ENCODE assay signal across 17 cellular contexts in the genomic region with DNA sequence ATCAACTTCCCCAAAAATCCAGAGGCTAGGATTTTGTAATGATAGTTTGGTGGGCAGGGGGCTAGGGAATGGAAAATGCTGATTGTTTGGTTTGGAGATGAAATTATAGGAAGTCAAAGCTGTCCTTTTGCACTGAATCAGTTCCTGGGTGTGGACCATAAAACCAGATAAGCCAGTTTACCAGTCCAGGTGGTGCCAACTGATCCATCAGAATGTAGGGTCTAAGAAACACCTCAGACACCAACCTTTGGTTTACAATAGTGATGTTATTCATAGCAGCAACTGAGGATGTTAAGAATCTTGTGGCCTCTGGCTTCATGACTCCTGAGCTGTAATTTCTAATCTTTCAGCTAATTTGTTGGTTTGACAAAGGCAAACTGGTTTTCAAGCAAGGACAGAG.
A peak's percentile ranks its signal among the peaks of the same experiment; 100 is the strongest.
DNase-seq lines count a peak whose midpoint lies in the region; ATAC-seq, FAIRE-seq and TF ChIP-seq lines count a peak whose summit lies in the region.
"Had no signal": no experiment of that assay in that cellular context is flagged by ENCODE, and none has a peak within 500 bp of the region (broad histone marks: within the 10 kb centered on the region; RNA-seq: fewer than 3 reads in every experiment).

No MANE protein-coding gene starts in this region.

- peak; percentile 74 for FAIRE-seq in H1 (lab: Jason Lieb, UNC)
- FAIRE-seq: GM12892, H54 had no signal

- H3K4me3 ChIP-seq in H1 (ENCODE audit: extremely low read depth in 1 of 4, insufficient read depth in 2 of 4, low read depth in 3 of 4, low read length in 4 of 4) (no peak overlapping the region), mucosa of descending colon (no peak overlapping the region)

- H4K91ac ChIP-seq in H1 (replicated peaks; ENCODE audit: insufficient read length, low read length): no peak overlapping the region

- no peak overlapping the region for H2BK12ac ChIP-seq in H1 (ENCODE audit: low read depth, low read length)

- H2AFZ ChIP-seq in H1 (ENCODE audit: low read length): no peak overlapping the region

- no peaks in the 10 kb centered on the region for H3K79me2 ChIP-seq in H1 (ENCODE audit: control insufficient read depth in 1 of 2, insufficient read depth in 2 of 2, low read length in 2 of 2)

- no peaks in the 10 kb centered on the region for H4K20me1 ChIP-seq in H1 (replicated peaks in 1 of 2; ENCODE audit: control insufficient read depth in 1 of 2, insufficient read depth in 2 of 2, low read length in 2 of 2)

- H3K56ac ChIP-seq in H1 (replicated peaks; ENCODE audit: insufficient read length, low read depth, low read length): no peak overlapping the region

- DNase-seq in NCI-H748 (lab: John Stamatoyannopoulos, UW; ENCODE audit: unreplicated experiment) (peak; percentile 37), NCI-H748 treated with DMSO at 0.1 percent for 48 hours (lab: John Stamatoyannopoulos, UW) (no peak), H1 (ENCODE audit: low read depth in 1 of 2, low spot score in 2 of 2) (no peak), mucosa of descending colon (peak in 1 of 3 donors; percentile 30)
- no peak for DNase-seq in activated CD4-positive, alpha-beta T cell treated with anti-CD3 and anti-CD28 coated beads, Interleukin-2, amount 50 U/mL, for 4 hours
- DNase-seq: 8988T; ACHN; C1 segment of cervical spinal cord; CD4-positive, alpha-beta T cell; DND-41; GDM1; KG1 had no signal

- no peak overlapping the region for H2AK5ac ChIP-seq in H1 (ENCODE audit: low read depth, low read length)

- H3K79me1 ChIP-seq in H1 (ENCODE audit: low read depth, low read length): no peaks in the 10 kb centered on the region

- H3K4me1 ChIP-seq in H1 (replicated peaks in 1 of 4; ENCODE audit: control insufficient read depth in 3 of 4, insufficient read depth in 4 of 4, low read length in 3 of 4) (no peaks in the 10 kb centered on the region), mucosa of descending colon (ENCODE audit: low read depth) (peaks cover 4% of the 10 kb centered on the region)

- no peaks in the 10 kb centered on the region for H3K36me3 ChIP-seq in H1 (ENCODE audit: control insufficient read depth in 2 of 4, insufficient read depth in 4 of 4, low read length in 3 of 4)
- H3K36me3 ChIP-seq in mucosa of descending colon (ENCODE audit: low read depth): no peaks in the 10 kb centered on the region

- intact Hi-C loops in mucosa of descending colon (cut with DNase I, micrococcal nuclease): no loop called here

- TF ChIP-seq POLR2A in H1 (IDR thresholded peaks at IDR 0.05; ENCODE audit: control extremely low read depth in 1 of 2, low read depth in 2 of 2, low read length in 2 of 2): no peak

- no peak overlapping the region for H3K27ac ChIP-seq in H1 (ENCODE audit: low read depth, low read length)

- H3K9me3 ChIP-seq in H1 (ENCODE audit: insufficient read depth in 2 of 2, low read depth in 1 of 2, low read length in 1 of 2) (no peaks in the 10 kb centered on the region), mucosa of descending colon (no peaks in the 10 kb centered on the region)

- TF ChIP-seq CTCF in H1 (IDR thresholded peaks at IDR 0.05; ENCODE audit: control extremely low read depth in 1 of 3, insufficient read depth in 1 of 3, low read depth in 1 of 3, low read length in 3 of 3) (no peak), mucosa of descending colon (IDR thresholded peaks at IDR 0.05) (no peak)

- CTCF ChIA-PET in H1 (lab: Charles Lee; ENCODE audit: partially characterized antibody): no interaction called here

- H3K4ac ChIP-seq in H1 (replicated peaks; ENCODE audit: insufficient read length, low read depth, low read length): no peak overlapping the region

- H2BK5ac ChIP-seq in H1 (ENCODE audit: low read depth, low read length): no peak overlapping the region

- no peak overlapping the region for H3K14ac ChIP-seq in H1 (ENCODE audit: insufficient read length)

- H3K23me2 ChIP-seq in H1 (ENCODE audit: low read depth, low read length): no peaks in the 10 kb centered on the region

- no peak for TF ChIP-seq RAD21 in H1 (IDR thresholded peaks at IDR 0.05 in 1 of 2, conservative IDR thresholded peaks at IDR 0.05 in 1 of 2; ENCODE audit: low read depth in 2 of 2, low read length in 2 of 2)

- no peak for TF ChIP-seq EP300 in H1 (IDR thresholded peaks at IDR 0.05; ENCODE audit: borderline replicate concordance in 1 of 2, low read depth in 2 of 2, low read length in 2 of 2)

- H2BK15ac ChIP-seq in H1 (ENCODE audit: low read length): no peak overlapping the region

- H3K23ac ChIP-seq in H1 (ENCODE audit: insufficient read length): no peak overlapping the region

- no peak overlapping the region for H3K4me2 ChIP-seq in H1 (ENCODE audit: insufficient read depth in 1 of 2, low read depth in 2 of 2, low read length in 2 of 2)

- H3K18ac ChIP-seq in H1 (ENCODE audit: extremely low read depth, low read length): no peak overlapping the region

- H4K5ac ChIP-seq in H1 (ENCODE audit: insufficient read length, low read depth, low read length): no peak overlapping the region

- H3K27me3 ChIP-seq in H1 (replicated peaks in 1 of 4; ENCODE audit: control insufficient read depth in 3 of 4, extremely low read depth in 1 of 4, insufficient read depth in 3 of 4, low read length in 3 of 4): no peaks in the 10 kb centered on the region

- H3K9ac ChIP-seq in H1 (replicated peaks in 1 of 4; ENCODE audit: extremely low read depth in 1 of 4, low read depth in 3 of 4, low read length in 3 of 4): no peak overlapping the region

- no peak overlapping the region for H2BK120ac ChIP-seq in H1 (replicated peaks; ENCODE audit: low read depth, low read length)

- H4K8ac ChIP-seq in H1 (ENCODE audit: extremely low read depth, insufficient read depth, low read length): no peak overlapping the region

- 0 out of 2 replicates have a peak overlapping the region, but pooled peaks have one; percentile 21 for H2BK20ac ChIP-seq in H1 (ENCODE audit: low read length)

- POLR2A ChIA-PET in H1 (lab: Charles Lee; ENCODE audit: partially characterized antibody): no interaction called here

- peak; percentile 91 for ATAC-seq in mucosa of descending colon
- ATAC-seq in HG03025 (IDR thresholded peaks at IDR 0.05; ENCODE audit: low FRiP score, unreplicated experiment): no peak
- ATAC-seq in HG03280 (IDR thresholded peaks at IDR 0.05; ENCODE audit: unreplicated experiment): no peak
- ATAC-seq: HCT116 had no signal

TF ChIP-seq in H1, 55 proteins besides CTCF, POLR2A, EP300 and RAD21:
- TF ChIP-seq CHD2 (IDR thresholded peaks at IDR 0.05; ENCODE audit: low read length) (no peak), YY1 (IDR thresholded peaks at IDR 0.05; ENCODE audit: low read depth, low read length) (no peak), POLR2AphosphoS5 (IDR thresholded peaks at IDR 0.05; ENCODE audit: low read depth, low read length) (no peak), TAF7 (optimal IDR thresholded peaks at IDR 0.05; ENCODE audit: borderline replicate concordance, low read depth, low read length) (no peak), JUN (IDR thresholded peaks at IDR 0.05; ENCODE audit: low read depth, low read length) (no peak)
